1 cellular context compared by ENCODE assay signal in genomic region chr4:145660064-145660463, GRCh38.
TF ChIP-seq lines count a peak whose summit lies in the region.

No MANE protein-coding gene starts in this region.

TF ChIP-seq in K562, 482 proteins besides CTCF, POLR2A, EP300 and RAD21 (continued from another document):
- TF ChIP-seq NELFE (IDR thresholded peaks at IDR 0.05; ENCODE audit: insufficient read depth, insufficient read length) (no peak), HLTF (IDR thresholded peaks at IDR 0.05) (no peak)
TF ChIP-seq in K562: peak in this region for 5.
